ENCODE assay signal across 28 cellular contexts in genomic region chr14:81613341-81614045, GRCh38.
"Had no signal": no experiment of that assay in that cellular context is flagged by ENCODE, and none has a peak within 500 bp of the region (broad histone marks: within the 10 kb centered on the region; RNA-seq: fewer than 3 reads in every experiment).

No MANE protein-coding gene starts in this region.

- FAIRE-seq: HTR-8/SVneo, K562 had no signal

- H3K27ac Mint-ChIP-seq: IgD-negative memory B cell had no signal

- H3K27ac ChIP-seq: HL-60, KMS-11, SJCRH30 had no signal

- H3K4me3 ChIP-seq: K562, SJCRH30 had no signal

- H3K27me3 ChIP-seq: SJCRH30 had no signal

- H3K9me3 ChIP-seq: SJCRH30 had no signal

- ATAC-seq: K562, Panc1, PC-3, Right ventricle myocardium inferior, SK-N-SH treated with all-trans-retinoic acid at 6 μM for 48 hours had no signal

- H3K9ac ChIP-seq: KMS-11 had no signal

- H3K36me3 Mint-ChIP-seq: IgD-negative memory B cell had no signal

- H3K4me2 ChIP-seq: KMS-11 had no signal

- H3K4me1 Mint-ChIP-seq: IgD-negative memory B cell had no signal

- H3K36me3 ChIP-seq: SJCRH30 had no signal

- H3K4me1 ChIP-seq: SJCRH30 had no signal

- DNase-seq: Kasumi-1; NCI-H1092; NCI-H1105 treated with DMSO at 0.1 percent for 48 hours; NCI-H1417 treated with DMSO at 0.1 percent for 48 hours; NCI-H146; NCI-H1694 treated with DMSO at 0.1 percent for 48 hours; NCI-H1930; NCI-H2081 treated with DMSO at 0.1 percent for 48 hours; NCI-H2171; NCI-H226; NCI-H446; NCI-H510A; NCI-H524 treated with DMSO at 0.1 percent for 48 hours; NCI-H69; NCI-H774; NK-92 treated with Interleukin-12 subunit alpha and Interleukin-12 subunit beta, amount 100 ng/mL, for 24 hours; PC-3; SHP77 treated with DMSO at 0.1 percent for 48 hours; SJCRH30; T-helper 1 cell had no signal

- H3K27me3 Mint-ChIP-seq: IgD-negative memory B cell had no signal
